8 cellular contexts compared by ENCODE assay signal in the genomic region with DNA sequence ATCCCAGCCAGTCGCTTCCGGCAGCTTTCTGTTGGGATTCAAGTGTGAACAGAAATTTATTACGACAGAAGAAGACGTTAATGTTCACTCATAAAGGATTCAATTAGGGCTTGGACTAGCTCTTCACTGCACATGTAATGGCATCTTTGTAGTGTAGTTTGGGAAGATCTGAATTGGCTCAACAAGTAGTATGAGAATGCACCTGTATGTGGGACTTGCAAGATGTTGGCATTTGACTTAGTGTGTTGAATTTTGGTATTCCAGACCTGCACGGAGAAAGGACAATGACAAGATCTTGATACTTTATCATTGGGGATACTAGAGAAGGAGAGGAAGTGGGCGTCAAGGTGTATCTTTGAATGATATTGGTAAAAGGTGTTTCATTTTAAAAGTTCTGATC. TPM values are rescaled to one million over a fixed set of nuclear protein-coding genes. Genes with fewer than 3 reads are reported as not detected.
DNase-seq lines count a peak whose midpoint lies in the region; ATAC-seq and TF ChIP-seq lines count a peak whose summit lies in the region.

No MANE protein-coding gene starts in this region.

- no peaks in the 10 kb centered on the region for H3K9me3 Mint-ChIP-seq in effector memory CD8-positive, alpha-beta T cell

- H3K27ac ChIP-seq in BLaER1 (peak overlapping the region; percentile 97; the same call in 1 of the 2 replicates), neural cell (ENCODE audit: low read length) (no peak overlapping the region)

- peaks cover 52% of the 10 kb centered on the region for H3K36me3 Mint-ChIP-seq in effector memory CD8-positive, alpha-beta T cell (ENCODE audit: insufficient read depth)

- DNase-seq in NB4 (ENCODE audit: low read depth) (peak; percentile 12), anterior cingulate cortex (lab: John Stamatoyannopoulos, UW) (no peak), occipital lobe (lab: John Stamatoyannopoulos, UW) (no peak), mesenteric fat pad (ENCODE audit: low spot score) (no peak)
- DNase-seq in effector memory CD8-positive, alpha-beta T cell = no peak
- no peak for DNase-seq in effector CD8-positive, alpha-beta T cell (lab: John Stamatoyannopoulos, UW)

- no peak for TF ChIP-seq CTCF in NB4 (IDR thresholded peaks at IDR 0.05; ENCODE audit: low read depth, low read length)
- TF ChIP-seq CTCF in neural cell (IDR thresholded peaks at IDR 0.05; ENCODE audit: poor library complexity, severe bottlenecking) = no peak

- ATAC-seq in effector memory CD8-positive, alpha-beta T cell (replicated peaks) = no peak

- H3K9ac ChIP-seq in BLaER1 (peak overlapping the region; percentile 99), neural cell (ENCODE audit: low read length) (peak overlapping the region; percentile 88)

- no peaks in the 10 kb centered on the region for H3F3A ChIP-seq in neural cell (ENCODE audit: insufficient read depth, low read length, poor library complexity, severe bottlenecking)

- no peak overlapping the region for H2AFZ ChIP-seq in neural cell (ENCODE audit: low read depth, low read length)

- peaks cover 54% of the 10 kb centered on the region for H3K79me2 ChIP-seq in neural cell (replicated peaks; ENCODE audit: insufficient read depth, low read length)

- H3K4me3 ChIP-seq in BLaER1 (peak overlapping the region; percentile 100), NB4 (ENCODE audit: low read depth, low read length) (peak overlapping the region; percentile 96), neural cell (ENCODE audit: low read length) (peak overlapping the region; percentile 98)

- peak overlapping the region; percentile 78 to 89 for H3K4me3 Mint-ChIP-seq in effector memory CD8-positive, alpha-beta T cell

- H3K9me3 ChIP-seq in BLaER1 (no peaks in the 10 kb centered on the region), neural cell (ENCODE audit: low read length) (no peaks in the 10 kb centered on the region)

- H3K36me3 ChIP-seq in BLaER1 (peaks cover 38% of the 10 kb centered on the region), neural cell (ENCODE audit: insufficient read depth, low read length) (peaks cover 10% of the 10 kb centered on the region)

- no peaks in the 10 kb centered on the region for H3K27me3 ChIP-seq in BLaER1
- H3K27me3 ChIP-seq in neural cell (ENCODE audit: insufficient read depth, low read depth, low read length) = no peaks in the 10 kb centered on the region

- peaks cover 20% of the 10 kb centered on the region for H3K4me1 ChIP-seq in BLaER1

- no peak for TF ChIP-seq RAD21 in neural cell (conservative IDR thresholded peaks at IDR 0.05)

- H3K27me3 Mint-ChIP-seq in effector memory CD8-positive, alpha-beta T cell = no peaks in the 10 kb centered on the region

- peak overlapping the region; percentile 20 to 89 for H3K27ac Mint-ChIP-seq in effector memory CD8-positive, alpha-beta T cell

- H4K20me1 ChIP-seq in BLaER1 = peaks cover 50% of the 10 kb centered on the region
- H4K20me1 ChIP-seq in neural cell (ENCODE audit: insufficient read depth) = no peaks in the 10 kb centered on the region

- no peak for TF ChIP-seq EP300 in neural cell (conservative IDR thresholded peaks at IDR 0.05; ENCODE audit: poor library complexity, severe bottlenecking)

- peaks cover 20 to 35% of the 10 kb centered on the region in 2 donors for H3K4me1 Mint-ChIP-seq in effector memory CD8-positive, alpha-beta T cell (ENCODE audit: low read depth in 2 of 2)

- TF ChIP-seq POLR2A in NB4 (IDR thresholded peaks at IDR 0.05; ENCODE audit: extremely low read depth, insufficient read length) = no peak

- H3K4me2 ChIP-seq in BLaER1 (peak overlapping the region; percentile 93), neural cell (ENCODE audit: low read length) (peak overlapping the region; percentile 81)

- H3K9me2 ChIP-seq in neural cell (ENCODE audit: insufficient read depth, low read length) = no peaks in the 10 kb centered on the region

TF ChIP-seq in neural cell, 6 proteins besides CTCF, POLR2A, EP300 and RAD21:
- TF ChIP-seq, protein P1, sequence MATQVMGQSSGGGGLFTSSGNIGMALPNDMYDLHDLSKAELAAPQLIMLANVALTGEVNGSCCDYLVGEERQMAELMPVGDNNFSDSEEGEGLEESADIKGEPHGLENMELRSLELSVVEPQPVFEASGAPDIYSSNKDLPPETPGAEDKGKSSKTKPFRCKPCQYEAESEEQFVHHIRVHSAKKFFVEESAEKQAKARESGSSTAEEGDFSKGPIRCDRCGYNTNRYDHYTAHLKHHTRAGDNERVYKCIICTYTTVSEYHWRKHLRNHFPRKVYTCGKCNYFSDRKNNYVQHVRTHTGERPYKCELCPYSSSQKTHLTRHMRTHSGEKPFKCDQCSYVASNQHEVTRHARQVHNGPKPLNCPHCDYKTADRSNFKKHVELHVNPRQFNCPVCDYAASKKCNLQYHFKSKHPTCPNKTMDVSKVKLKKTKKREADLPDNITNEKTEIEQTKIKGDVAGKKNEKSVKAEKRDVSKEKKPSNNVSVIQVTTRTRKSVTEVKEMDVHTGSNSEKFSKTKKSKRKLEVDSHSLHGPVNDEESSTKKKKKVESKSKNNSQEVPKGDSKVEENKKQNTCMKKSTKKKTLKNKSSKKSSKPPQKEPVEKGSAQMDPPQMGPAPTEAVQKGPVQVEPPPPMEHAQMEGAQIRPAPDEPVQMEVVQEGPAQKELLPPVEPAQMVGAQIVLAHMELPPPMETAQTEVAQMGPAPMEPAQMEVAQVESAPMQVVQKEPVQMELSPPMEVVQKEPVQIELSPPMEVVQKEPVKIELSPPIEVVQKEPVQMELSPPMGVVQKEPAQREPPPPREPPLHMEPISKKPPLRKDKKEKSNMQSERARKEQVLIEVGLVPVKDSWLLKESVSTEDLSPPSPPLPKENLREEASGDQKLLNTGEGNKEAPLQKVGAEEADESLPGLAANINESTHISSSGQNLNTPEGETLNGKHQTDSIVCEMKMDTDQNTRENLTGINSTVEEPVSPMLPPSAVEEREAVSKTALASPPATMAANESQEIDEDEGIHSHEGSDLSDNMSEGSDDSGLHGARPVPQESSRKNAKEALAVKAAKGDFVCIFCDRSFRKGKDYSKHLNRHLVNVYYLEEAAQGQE (IDR thresholded peaks at IDR 0.05; ENCODE audit: borderline replicate concordance) = no peak

RNA-seq across cellular contexts. Expression of a gene that starts 1.2 kb away (rescaled TPM):
- 43.9 and 54.1 TPM in 2 replicates for polyA plus RNA-seq in neural cell
- 89.0 and 92.8 TPM in 2 replicates for polyA minus RNA-seq in neural cell
- total RNA-seq in occipital lobe (53.2 TPM), mesenteric fat pad (104 TPM)

RNA-seq across cellular contexts. Expression of a gene that starts 41.3 kb away (rescaled TPM):
- polyA plus RNA-seq in neural cell = 199 and 213 TPM in 2 replicates
- 271 and 294 TPM in 2 replicates for polyA minus RNA-seq in neural cell
- total RNA-seq in occipital lobe (255 TPM), mesenteric fat pad (1.8 TPM)

Comparison
In these comparisons a context has a peak if more than half of its experiments do, and no peak if none do; other contexts are left out.
1. RNA of a gene that starts 41.3 kb away (total RNA-seq): 255 TPM in occipital lobe (single experiment); 1.8 TPM in mesenteric fat pad (single experiment); every median in the first group is over 10 times any median in the second.
2. Peak in every context shown above with its lines, with median percentiles within 50 percentile points of each other: H3K4me3 ChIP-seq.